8 cellular contexts compared by ENCODE assay signal in genomic region chr2:70088508-70089219, GRCh38. TPM values are rescaled to one million over a fixed set of nuclear protein-coding genes. Genes with fewer than 3 reads are reported as not detected.
DNase-seq lines count a peak whose midpoint lies in the region; ATAC-seq, FAIRE-seq and TF ChIP-seq lines count a peak whose summit lies in the region.

No MANE protein-coding gene starts in this region.

- peak overlapping the region; percentile 82 for H3K4ac ChIP-seq in H1 (replicated peaks; ENCODE audit: insufficient read length, low read depth, low read length)

- H3K9me3 ChIP-seq in OCI-LY1 (ENCODE audit: low read length) (no peaks in the 10 kb centered on the region), H1 (ENCODE audit: insufficient read depth in 2 of 2, low read depth in 1 of 2, low read length in 1 of 2) (no peaks in the 10 kb centered on the region), ovary (no peaks in the 10 kb centered on the region)

- H3K18ac ChIP-seq in H1 (ENCODE audit: extremely low read depth, low read length), result peak overlapping the region; percentile 97

- H3F3A ChIP-seq in OCI-LY1 (ENCODE audit: insufficient read depth, low read length), result peaks cover 14% of the 10 kb centered on the region; the same call in 1 of the 2 replicates

- TF ChIP-seq POLR2A in H1 (IDR thresholded peaks at IDR 0.05; ENCODE audit: control extremely low read depth in 1 of 2, low read depth in 2 of 2, low read length in 2 of 2) (no peak), ovary (IDR thresholded peaks at IDR 0.05) (no peak), H54 (IDR thresholded peaks at IDR 0.05; ENCODE audit: low read depth, low read length) (no peak)

- no peak overlapping the region for H3K14ac ChIP-seq in H1 (ENCODE audit: insufficient read length)

- peak overlapping the region; percentile 82 for H4K5ac ChIP-seq in H1 (ENCODE audit: insufficient read length, low read depth, low read length)

- peak overlapping the region; percentile 90 for H4K91ac ChIP-seq in H1 (replicated peaks; ENCODE audit: insufficient read length, low read length)

- H3K79me2 ChIP-seq in OCI-LY1 (ENCODE audit: insufficient read depth, low read length), result peaks cover 19% of the 10 kb centered on the region
- H3K79me2 ChIP-seq in H1 (ENCODE audit: control insufficient read depth in 1 of 2, insufficient read depth in 2 of 2, low read length in 2 of 2), result peaks cover 7 to 26% of the 10 kb centered on the region in 2 experiments

- peak overlapping the region; percentile 92 for H2AK5ac ChIP-seq in H1 (ENCODE audit: low read depth, low read length)

- H2BK120ac ChIP-seq in H1 (replicated peaks; ENCODE audit: low read depth, low read length), result peak overlapping the region; percentile 30

- ATAC-seq in HG03521 (IDR thresholded peaks at IDR 0.05; ENCODE audit: unreplicated experiment), result no peak

- CTCF ChIA-PET in H1 (lab: Charles Lee; ENCODE audit: partially characterized antibody), result interaction anchor here (0.7 to 2.6 kb wide), 9 partner anchors 15 to 174 kb away, joined by 3 to 14 read pairs (median 5); partner anchors contain the start of gene MXD1

- H2BK12ac ChIP-seq in H1 (ENCODE audit: low read depth, low read length), result peak overlapping the region; percentile 89

- H2BK15ac ChIP-seq in H1 (ENCODE audit: low read length), result no peak overlapping the region

- TF ChIP-seq CTCF in OCI-LY1 (IDR thresholded peaks at IDR 0.05; ENCODE audit: low read length) (no peak), H1 (IDR thresholded peaks at IDR 0.05; ENCODE audit: control extremely low read depth in 1 of 3, insufficient read depth in 1 of 3, low read depth in 1 of 3, low read length in 3 of 3) (no peak), ovary (IDR thresholded peaks at IDR 0.05) (no peak)

- TF ChIP-seq RAD21 in H1 (IDR thresholded peaks at IDR 0.05 in 1 of 2, conservative IDR thresholded peaks at IDR 0.05 in 1 of 2; ENCODE audit: low read depth in 2 of 2, low read length in 2 of 2), result no peak

- H3K56ac ChIP-seq in H1 (replicated peaks; ENCODE audit: insufficient read length, low read depth, low read length), result peak overlapping the region; percentile 89

- H2BK20ac ChIP-seq in H1 (ENCODE audit: low read length), result no peak overlapping the region

- peak overlapping the region; percentile 98 for H3K4me3 ChIP-seq in OCI-LY1 (ENCODE audit: low read depth, low read length, poor library complexity, severe bottlenecking)
- H3K4me3 ChIP-seq in H1 (ENCODE audit: extremely low read depth in 1 of 4, insufficient read depth in 2 of 4, low read depth in 3 of 4, low read length in 4 of 4), result peak overlapping the region; percentile 72 to 99 (median 98)
- peak overlapping the region; percentile 61 for H3K4me3 ChIP-seq in ovary

- H3K23ac ChIP-seq in H1 (ENCODE audit: insufficient read length), result no peak overlapping the region

- H2AFZ ChIP-seq in OCI-LY1 (ENCODE audit: low read length), result no peak overlapping the region
- H2AFZ ChIP-seq in H1 (ENCODE audit: low read length), result no peak overlapping the region

- no peaks in the 10 kb centered on the region for H3K79me1 ChIP-seq in H1 (ENCODE audit: low read depth, low read length)

- no peaks in the 10 kb centered on the region for H3K9me2 ChIP-seq in OCI-LY1 (ENCODE audit: low read depth, low read length)

- H3K27me3 ChIP-seq in OCI-LY1 (ENCODE audit: insufficient read depth, low read length), result no peaks in the 10 kb centered on the region
- no peaks in the 10 kb centered on the region for H3K27me3 ChIP-seq in H1 (replicated peaks in 1 of 4; ENCODE audit: control insufficient read depth in 3 of 4, extremely low read depth in 1 of 4, insufficient read depth in 3 of 4, low read length in 3 of 4)
- no peaks in the 10 kb centered on the region for H3K27me3 ChIP-seq in ovary

- POLR2A ChIA-PET in H1 (lab: Charles Lee; ENCODE audit: partially characterized antibody), result interaction anchor here (0.6 to 32.2 kb wide), 17 partner anchors 9 to 671 kb away, joined by 3 to 1553 read pairs (median 3); partner anchors contain the start of genes C2orf42 and MXD1

- peak overlapping the region; percentile 86 for H3K4me2 ChIP-seq in OCI-LY1 (ENCODE audit: low read length)
- peak overlapping the region; percentile 83 to 94 for H3K4me2 ChIP-seq in H1 (ENCODE audit: insufficient read depth in 1 of 2, low read depth in 2 of 2, low read length in 2 of 2)

- no peak for TF ChIP-seq EP300 in H1 (IDR thresholded peaks at IDR 0.05; ENCODE audit: borderline replicate concordance in 1 of 2, low read depth in 2 of 2, low read length in 2 of 2)
- no peak for TF ChIP-seq EP300 in ovary (IDR thresholded peaks at IDR 0.05)

- peak overlapping the region; percentile 100 for H3K27ac ChIP-seq in OCI-LY1 (ENCODE audit: low read depth, low read length, poor library complexity, severe bottlenecking)
- H3K27ac ChIP-seq in H1 (ENCODE audit: low read depth, low read length), result peak overlapping the region; percentile 96
- peak overlapping the region; percentile 99 to 100 for H3K27ac ChIP-seq in ovary

- H3K36me3 ChIP-seq in OCI-LY1 (ENCODE audit: insufficient read depth, low read length) (peaks cover 25% of the 10 kb centered on the region), H1 (ENCODE audit: control insufficient read depth in 2 of 4, insufficient read depth in 4 of 4, low read length in 3 of 4) (peaks cover 0 to 25% (median 4%) of the 10 kb centered on the region in 4 experiments; a peak in 4 of 8 replicates), ovary (no peaks in the 10 kb centered on the region)

- H4K20me1 ChIP-seq in OCI-LY1 (ENCODE audit: insufficient read depth, low read length) (no peaks in the 10 kb centered on the region), H1 (replicated peaks in 1 of 2; ENCODE audit: control insufficient read depth in 1 of 2, insufficient read depth in 2 of 2, low read length in 2 of 2) (peaks cover 1 to 2% of the 10 kb centered on the region in 2 experiments)

- intact Hi-C loops in ovary (cut with DNase I), result loop anchor here in 3 of 4 donors (2.0 to 10.0 kb wide), 7 partner anchors 34 to 206 kb away; partner anchors contain the start of genes MXD1 (in 1 of the 3) and SNRPG (in 1 of the 3)

- peak; percentile 80 for DNase-seq in NCI-H2107 treated with DMSO at 0.1 percent for 48 hours (lab: John Stamatoyannopoulos, UW; ENCODE audit: unreplicated experiment)
- no peak for DNase-seq in NCI-H2107 (lab: John Stamatoyannopoulos, UW)
- no peak for DNase-seq in H1 (ENCODE audit: low read depth in 1 of 2, low spot score in 2 of 2)
- DNase-seq in ovary, result no peak
- DNase-seq in SK-N-DZ (ENCODE audit: low spot score), result no peak
- DNase-seq in H54 (ENCODE audit: insufficient read length, low spot score), result no peak

- H3K9ac ChIP-seq in OCI-LY1 (ENCODE audit: low read length) (peak overlapping the region; percentile 100), H1 (replicated peaks in 1 of 4; ENCODE audit: extremely low read depth in 1 of 4, low read depth in 3 of 4, low read length in 3 of 4) (peak overlapping the region; percentile 84 to 100 (median 96))

- peak overlapping the region; percentile 93; the same call in 1 of the 2 replicates for H4K8ac ChIP-seq in H1 (ENCODE audit: extremely low read depth, insufficient read depth, low read length)

- WGBS in H1 (ENCODE audit: extremely low coverage in 1 of 2, insufficient coverage in 1 of 2, insufficient read length in 1 of 2, insufficient replicate concordance in 2 of 2, low coverage in 1 of 2, low lambda C conversion rate in 2 of 2, missing lambda C conversion rate in 1 of 2), 2 experiments, result 3 to 100% methylated on average over 1 to 11 of the region's 11 CpGs
- 1 to 2% (median 1%) methylated on average over 11 of the region's 11 CpGs for WGBS in ovary, 3 donors

- H3K4me1 ChIP-seq in OCI-LY1 (ENCODE audit: insufficient read depth, low read length, severe bottlenecking) (peaks cover 55% of the 10 kb centered on the region), H1 (replicated peaks in 1 of 4; ENCODE audit: control insufficient read depth in 3 of 4, insufficient read depth in 4 of 4, low read length in 3 of 4) (peaks cover 6 to 18% (median 13%) of the 10 kb centered on the region in 4 experiments; a peak in 5 of 7 replicates), ovary (ENCODE audit: insufficient read depth) (peaks cover 10% of the 10 kb centered on the region)

- FAIRE-seq in H1 (lab: Jason Lieb, UNC) (no peak), H54 (lab: Jason Lieb, UNC) (no peak)

- peak overlapping the region; percentile 95 for H2BK5ac ChIP-seq in H1 (ENCODE audit: low read depth, low read length)

- peaks cover 8% of the 10 kb centered on the region for H3K23me2 ChIP-seq in H1 (ENCODE audit: low read depth, low read length)

TF ChIP-seq in H1, 55 proteins besides CTCF, POLR2A, EP300 and RAD21 (continues in another document):
- TF ChIP-seq SUZ12 (IDR thresholded peaks at IDR 0.05; ENCODE audit: low read length), result no peak
- TF ChIP-seq ATF2 (IDR thresholded peaks at IDR 0.05; ENCODE audit: low read length), result no peak
- TF ChIP-seq POLR2AphosphoS5 (IDR thresholded peaks at IDR 0.05; ENCODE audit: low read depth, low read length), result no peak
- TF ChIP-seq SAP30 (IDR thresholded peaks at IDR 0.05; ENCODE audit: insufficient read depth, insufficient replicate concordance, low read length), result peak; percentile 32
- TF ChIP-seq TAF1 (IDR thresholded peaks at IDR 0.05; ENCODE audit: low read depth, low read length), result 0 out of 2 replicates have a peak, but pooled peaks have one; percentile 9

RNA-seq across cellular contexts. Expression of gene PCBP1, which starts 1.4 kb away (rescaled TPM):
- total RNA-seq in H1 (2021; fragmentation: NEBNext Ultra II Directional; extraction: Animal tissue kit (Norgen Biotek cat#: 25700)), result 493 and 511 TPM in 2 replicates
- polyA plus RNA-seq in H1 (2011; rRNA removed), result 279 and 316 TPM in 2 replicates
- 181 TPM for polyA plus RNA-seq in H1 (2011; cell fraction: cytosol; rRNA removed)
- 208 TPM for polyA plus RNA-seq in H1 (2011; cell fraction: nucleus; rRNA removed)
- 451 to 481 TPM (median 460 TPM) in 4 replicates for polyA plus RNA-seq in H1 (2012, experiment 1 of 2)
- polyA plus RNA-seq in H1 (2012, experiment 2 of 2), result 526 TPM
- 268 TPM for polyA plus RNA-seq in H1 (2013, experiment 1 of 2)
- polyA plus RNA-seq in H1 (2013, experiment 2 of 2), result 272 TPM
- polyA minus RNA-seq in H1 (2011; rRNA and poly(A)+ RNA removed), result 108 and 124 TPM in 2 replicates
- polyA minus RNA-seq in H1 (2011; cell fraction: cytosol; rRNA and poly(A)+ RNA removed), result 164 TPM
- polyA minus RNA-seq in H1 (2011; cell fraction: nucleus; rRNA and poly(A)+ RNA removed), result 102 TPM
- total RNA-seq in ovary, result 100 to 1,000 TPM in 6 of 7 donors, 10 to 100 TPM in 1; 77.1 to 302 (median 267) TPM
- 100 to 1,000 TPM; 207 to 272 TPM for polyA plus RNA-seq in ovary
- 43.7 and 50.5 TPM in 2 replicates for polyA plus RNA-seq in SK-N-DZ (2014; cell fraction: cytosol; rRNA removed)
- 25.4 and 55.6 TPM in 2 replicates for polyA plus RNA-seq in SK-N-DZ (2014; cell fraction: nucleus; rRNA removed)
